In the genomic region with DNA sequence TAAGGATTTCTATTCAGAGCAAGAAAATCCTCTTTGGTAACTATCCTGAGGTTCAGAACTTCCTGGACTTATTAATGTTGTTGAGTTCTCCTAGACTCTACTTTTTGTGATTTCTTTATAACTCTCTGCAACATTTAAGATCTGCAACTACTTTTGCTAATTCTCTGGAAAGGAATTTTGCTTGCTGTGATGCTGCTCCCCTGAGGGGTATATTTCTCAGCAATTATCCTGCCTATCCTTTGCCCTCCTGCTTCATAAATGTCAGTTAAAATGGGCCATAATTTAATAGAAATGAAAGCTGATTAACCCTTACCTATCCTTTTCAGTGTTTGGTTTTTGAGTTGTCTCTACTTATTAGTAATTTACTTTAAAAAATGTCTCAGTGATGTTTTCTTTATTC, we compare ENCODE assay signal across 24 cellular contexts.
"Had no signal": no experiment of that assay in that cellular context is flagged by ENCODE, and none has a peak within 500 bp of the region (broad histone marks: within the 10 kb centered on the region; RNA-seq: fewer than 3 reads in every experiment).

No MANE protein-coding gene starts in this region.

- DNase-seq: heart right ventricle; islet precursor cell; left ventricle myocardium inferior; mesendoderm; midbrain; mucosa of descending colon; naive thymus-derived CD4-positive, alpha-beta T cell; nucleus accumbens; retina; stimulated activated CD4-positive, alpha-beta T cell treated with anti-CD3 and anti-CD28 coated beads, Interleukin-4, amount 100 ng/mL, for 24 hours; stimulated activated naive CD4-positive, alpha-beta T cell; tibial artery; trophoblast cell; upper lobe of right lung had no signal

- H3K27ac Mint-ChIP-seq: naive thymus-derived CD4-positive, alpha-beta T cell; natural killer cell treated with Interleukin-12 subunit alpha and Interleukin-12 subunit beta and Interleukin-15 and Interleukin-18, amount 100 ng/mL, for 72 hours; stimulated activated effector memory CD8-positive, alpha-beta T cell treated with anti-CD3 and anti-CD28 coated beads, Interleukin-12 subunit alpha, Interleukin-12 subunit beta, amount 100 ng/mL, for 72 hours; stimulated activated naive CD8-positive, alpha-beta T cell treated with anti-CD3 and anti-CD28 coated beads, Interleukin-15, Interleukin-2, amounts not matched to agents 100 ng/mL and 50 ng/mL, for 24 hours had no signal

- H3K36me3 ChIP-seq: heart right ventricle, left ventricle myocardium inferior, pancreas, prostate gland, suprapubic skin, thoracic aorta, tibial artery, upper lobe of right lung had no signal

- H3K36me3 Mint-ChIP-seq: naive thymus-derived CD4-positive, alpha-beta T cell; stimulated activated effector memory CD8-positive, alpha-beta T cell treated with anti-CD3 and anti-CD28 coated beads, Interleukin-12 subunit alpha, Interleukin-12 subunit beta, amount 100 ng/mL, for 72 hours had no signal

- H3K4me1 Mint-ChIP-seq: naive thymus-derived CD4-positive, alpha-beta T cell; stimulated activated effector memory CD8-positive, alpha-beta T cell treated with anti-CD3 and anti-CD28 coated beads, Interleukin-12 subunit alpha, Interleukin-12 subunit beta, amount 100 ng/mL, for 72 hours had no signal

- H3K4me1 ChIP-seq: left ventricle myocardium inferior, pancreas, prostate gland, suprapubic skin, tibial artery, upper lobe of right lung had no signal

- H3K9me3 ChIP-seq: pancreas, prostate gland, suprapubic skin, thoracic aorta, tibial artery, upper lobe of right lung had no signal

- H3K79me2 ChIP-seq: hepatocyte had no signal

- H3K27ac ChIP-seq: heart right ventricle, left ventricle myocardium inferior, pancreas, prostate gland, skin epidermis, suprapubic skin, thoracic aorta, tibial artery, upper lobe of right lung had no signal

- H3K4me3 Mint-ChIP-seq: naive thymus-derived CD4-positive, alpha-beta T cell; natural killer cell treated with Interleukin-12 subunit alpha and Interleukin-12 subunit beta and Interleukin-15 and Interleukin-18, amount 100 ng/mL, for 72 hours; stimulated activated effector memory CD8-positive, alpha-beta T cell treated with anti-CD3 and anti-CD28 coated beads, Interleukin-12 subunit alpha, Interleukin-12 subunit beta, amount 100 ng/mL, for 72 hours; stimulated activated naive CD8-positive, alpha-beta T cell treated with anti-CD3 and anti-CD28 coated beads, Interleukin-15, Interleukin-2, amounts not matched to agents 100 ng/mL and 50 ng/mL, for 24 hours had no signal

- H3K9me3 Mint-ChIP-seq: stimulated activated naive CD8-positive, alpha-beta T cell treated with anti-CD3 and anti-CD28 coated beads, Interleukin-15, Interleukin-2, amounts not matched to agents 100 ng/mL and 50 ng/mL, for 24 hours had no signal

- H3K4me3 ChIP-seq: heart right ventricle, hepatocyte, left ventricle myocardium inferior, lung, mucosa of descending colon, pancreas, prostate gland, skin epidermis, suprapubic skin, thoracic aorta, tibial artery, upper lobe of right lung had no signal

- H3K4me2 ChIP-seq: hepatocyte had no signal

- H3K27me3 Mint-ChIP-seq: natural killer cell treated with Interleukin-12 subunit alpha and Interleukin-12 subunit beta and Interleukin-15 and Interleukin-18, amount 100 ng/mL, for 72 hours; stimulated activated naive CD8-positive, alpha-beta T cell treated with anti-CD3 and anti-CD28 coated beads, Interleukin-15, Interleukin-2, amounts not matched to agents 100 ng/mL and 50 ng/mL, for 24 hours had no signal

- H3K27me3 ChIP-seq: heart right ventricle, hepatocyte, pancreas, suprapubic skin, tibial artery, upper lobe of right lung had no signal

- H2AFZ ChIP-seq: hepatocyte had no signal
